ENCODE assay signal across 8 cellular contexts in the genomic region with DNA sequence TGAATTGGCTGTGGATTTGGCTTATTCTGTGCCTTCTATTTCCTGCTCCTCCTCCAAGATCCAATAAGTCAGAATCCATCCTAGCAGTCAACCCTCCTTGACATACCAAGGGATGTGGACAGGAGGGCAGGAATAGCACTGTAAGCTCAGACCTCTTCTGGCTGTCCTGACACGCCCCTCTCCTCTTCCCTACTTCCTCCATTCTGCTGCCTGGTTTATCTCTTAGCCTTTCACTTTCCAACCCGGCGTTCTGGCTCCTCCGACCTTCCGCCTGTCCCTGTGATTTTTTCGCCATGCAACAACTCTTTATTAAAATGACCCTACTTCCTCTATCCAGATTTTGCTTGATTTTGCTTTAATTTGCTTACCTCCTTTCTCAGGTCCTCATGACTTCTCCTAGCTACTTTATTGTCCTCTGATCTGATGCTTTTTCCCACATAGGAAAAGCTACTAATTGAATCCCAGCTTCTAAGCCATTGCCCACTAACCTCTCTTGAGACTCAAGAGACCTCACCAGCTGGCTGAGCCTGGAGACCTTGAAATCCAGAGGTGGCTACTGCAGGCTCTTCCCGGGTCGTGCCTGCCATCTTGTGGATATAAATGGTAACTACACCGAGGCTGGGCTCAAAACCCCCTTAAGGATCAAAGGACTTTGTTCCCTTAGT.
DNase-seq lines count a peak whose midpoint lies in the region; ATAC-seq, FAIRE-seq and TF ChIP-seq lines count a peak whose summit lies in the region.

No MANE protein-coding gene starts in this region.

- TF ChIP-seq CTCF in RWPE2 (IDR thresholded peaks at IDR 0.05; ENCODE audit: poor library complexity, severe bottlenecking) = peak; percentile 86

- H3K27ac Mint-ChIP-seq in stimulated activated memory B cell treated with anti-CD40 and anti-IgM and Interleukin-4, amounts not matched to agents 10 μg/mL and 1 μg/mL and 100 μg/mL, for 72 hours = no peak overlapping the region

- H3K4me1 Mint-ChIP-seq in stimulated activated memory B cell treated with anti-CD40 and anti-IgM and Interleukin-4, amounts not matched to agents 10 μg/mL and 1 μg/mL and 100 μg/mL, for 72 hours = peaks cover 17% of the 10 kb centered on the region

- H3K27me3 Mint-ChIP-seq in stimulated activated memory B cell treated with anti-CD40 and anti-IgM and Interleukin-4, amounts not matched to agents 10 μg/mL and 1 μg/mL and 100 μg/mL, for 72 hours = peaks cover 23% of the 10 kb centered on the region

- FAIRE-seq in small intestine (lab: Jason Lieb, UNC) = no peak

- no peaks in the 10 kb centered on the region for H3K36me3 Mint-ChIP-seq in stimulated activated memory B cell treated with anti-CD40 and anti-IgM and Interleukin-4, amounts not matched to agents 10 μg/mL and 1 μg/mL and 100 μg/mL, for 72 hours

- in situ Hi-C loops in G401 (cut with HindIII; ENCODE audit: low sequenced_read_pairs) = no loop called here

- no peaks in the 10 kb centered on the region for H3K36me3 ChIP-seq in RWPE2 (ENCODE audit: low read depth)
- no peaks in the 10 kb centered on the region for H3K36me3 ChIP-seq in small intestine (ENCODE audit: control insufficient read depth in 2 of 2, insufficient read depth in 2 of 2, low read length in 2 of 2)

- no peak overlapping the region for H3K4me3 ChIP-seq in RWPE2 (ENCODE audit: severe bottlenecking)
- no peak overlapping the region for H3K4me3 ChIP-seq in small intestine (ENCODE audit: low read depth in 1 of 2, low read length in 2 of 2)

- no peaks in the 10 kb centered on the region for H3K27me3 ChIP-seq in RWPE2 (ENCODE audit: insufficient read depth, poor library complexity, severe bottlenecking)
- H3K27me3 ChIP-seq in small intestine (ENCODE audit: control insufficient read depth in 2 of 2, insufficient read depth in 2 of 2, low read length in 2 of 2) = no peaks in the 10 kb centered on the region

- no peaks in the 10 kb centered on the region for H3K4me1 ChIP-seq in RWPE2 (ENCODE audit: insufficient read depth, poor library complexity, severe bottlenecking)
- no peaks in the 10 kb centered on the region for H3K4me1 ChIP-seq in small intestine (ENCODE audit: control insufficient read depth in 2 of 2, insufficient read depth in 1 of 2, low read depth in 1 of 2, low read length in 1 of 2)

- DNase-seq in G401 (ENCODE audit: low spot score) (peak; percentile 76), LHCN-M2 (ENCODE audit: low read depth) (peak; percentile 5), RWPE2 (ENCODE audit: low spot score) (no peak), amniotic epithelial cell (ENCODE audit: low read depth) (peak; percentile 20), hepatic stellate cell (ENCODE audit: low spot score) (peak; percentile 26), small intestine (peak; percentile 52)

- peak; percentile 82 for ATAC-seq in GM21723 (IDR thresholded peaks at IDR 0.05; ENCODE audit: unreplicated experiment)
- peak; percentile 58; the same call in 1 of the 3 replicates for ATAC-seq in RWPE2 (ENCODE audit: low read depth)
- ATAC-seq in stimulated activated memory B cell treated with anti-CD40 and anti-IgM and Interleukin-4, amounts not matched to agents 10 μg/mL and 1 μg/mL and 100 μg/mL, for 72 hours = no peak

- no peak overlapping the region for H3K27ac ChIP-seq in RWPE2 (ENCODE audit: poor library complexity, severe bottlenecking)
- H3K27ac ChIP-seq in small intestine (ENCODE audit: low read depth in 1 of 2, low read length in 1 of 2) = no peak overlapping the region

- no peak overlapping the region for H3K4me3 Mint-ChIP-seq in stimulated activated memory B cell treated with anti-CD40 and anti-IgM and Interleukin-4, amounts not matched to agents 10 μg/mL and 1 μg/mL and 100 μg/mL, for 72 hours

- no peaks in the 10 kb centered on the region for H3K9me3 Mint-ChIP-seq in stimulated activated memory B cell treated with anti-CD40 and anti-IgM and Interleukin-4, amounts not matched to agents 10 μg/mL and 1 μg/mL and 100 μg/mL, for 72 hours

- H3K9me3 ChIP-seq in RWPE2 (ENCODE audit: severe bottlenecking) = no peaks in the 10 kb centered on the region
- H3K9me3 ChIP-seq in small intestine (ENCODE audit: control insufficient read depth, low read depth) = no peaks in the 10 kb centered on the region

- WGBS in small intestine, 3 donors = 6 to 17% (median 16%) methylated on average over 9 of the region's 9 CpGs
